13 cellular contexts compared by ENCODE assay signal in the genomic region with DNA sequence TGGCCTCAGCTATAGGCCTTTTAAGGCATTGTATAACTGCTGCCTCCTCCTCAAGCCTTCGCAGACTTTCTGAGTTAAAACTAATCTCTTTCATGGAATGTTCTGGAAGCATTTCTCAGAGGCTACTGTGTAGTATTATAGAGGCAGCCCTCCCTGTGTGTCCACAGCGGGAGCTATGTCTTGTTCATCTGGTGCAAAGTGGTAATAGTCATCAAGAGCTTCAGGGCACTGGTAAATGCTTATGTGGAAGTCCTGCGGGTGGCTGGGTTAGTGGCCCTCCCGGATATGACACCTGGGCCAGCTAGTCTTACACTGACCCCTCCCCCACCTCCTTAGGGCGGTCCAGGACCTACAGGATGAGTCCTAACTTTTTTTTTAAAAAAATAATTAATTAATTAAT. TPM values are rescaled to one million over a fixed set of nuclear protein-coding genes. Genes with fewer than 3 reads are reported as not detected.
DNase-seq lines count a peak whose midpoint lies in the region; ATAC-seq and TF ChIP-seq lines count a peak whose summit lies in the region.
"Had no signal": no experiment of that assay in that cellular context is flagged by ENCODE, and none has a peak within 500 bp of the region (broad histone marks: within the 10 kb centered on the region; RNA-seq: fewer than 3 reads in every experiment).

No MANE protein-coding gene starts in this region.

- H3K4me1 ChIP-seq in PC-9 (replicated peaks; ENCODE audit: insufficient read depth) (peaks cover 82% of the 10 kb centered on the region), smooth muscle cell (ENCODE audit: low read depth) (peaks cover 25% of the 10 kb centered on the region)

- H3K9me3 ChIP-seq in PC-9 (ENCODE audit: insufficient read depth, low read depth) (no peaks in the 10 kb centered on the region), smooth muscle cell (replicated peaks; ENCODE audit: low read depth) (no peaks in the 10 kb centered on the region)
- H3K9me3 ChIP-seq: A549 had no signal

- no peak overlapping the region for H3K9ac ChIP-seq in smooth muscle cell (ENCODE audit: low read depth)

- H2AFZ ChIP-seq in PC-9 = no peak overlapping the region
- no peak overlapping the region for H2AFZ ChIP-seq in smooth muscle cell (ENCODE audit: low read depth)

- H3K36me3 ChIP-seq in PC-9 (ENCODE audit: low read depth) = peaks cover 15% of the 10 kb centered on the region; the same call in 1 of the 2 replicates
- H3K36me3 ChIP-seq in smooth muscle cell (ENCODE audit: low read depth) = no peaks in the 10 kb centered on the region

- BruUV-seq in PC-9 (replicated peaks; lab: Mats Ljungman, UMichigan) = no TSS peak

- no peaks in the 10 kb centered on the region for H3K27me3 ChIP-seq in PC-9 (ENCODE audit: insufficient read depth, low read depth)
- H3K27me3 ChIP-seq in smooth muscle cell (ENCODE audit: low read depth) = peaks cover 19% of the 10 kb centered on the region

- intact Hi-C loops in PC-9 (cut with micrococcal nuclease; ENCODE audit: unreplicated experiment) (loop anchor here (1.0 kb wide), 1 partner anchor 115 kb away; no protein-coding TSS in a partner anchor), sciatic nerve (cut with DNase I) (no loop called here)

- 62% methylated on average over 5 of the region's 5 CpGs for WGBS in smooth muscle cell (ENCODE audit: low lambda C conversion rate)

- H3F3A ChIP-seq in PC-9 (ENCODE audit: insufficient read depth, low read depth) = peaks cover 54% of the 10 kb centered on the region
- no peaks in the 10 kb centered on the region for H3F3A ChIP-seq in smooth muscle cell (ENCODE audit: low read depth)

- DNase-seq in NCI-H2171 treated with DMSO at 0.1 percent for 48 hours (lab: John Stamatoyannopoulos, UW) (peak; percentile 18), NCI-H2171 (lab: John Stamatoyannopoulos, UW) (no peak), PC-9 (peak; percentile 78 to 86), kidney glomerular epithelial cell (lab: John Stamatoyannopoulos, UW) (peak; percentile 6), smooth muscle cell (lab: John Stamatoyannopoulos, UW; ENCODE audit: unreplicated experiment) (no peak), sciatic nerve (ENCODE audit: low spot score) (no peak), KG1 (lab: John Stamatoyannopoulos, UW) (no peak)
- DNase-seq: EL; stimulated activated CD4-positive, alpha-beta T cell treated with anti-CD3 and anti-CD28 coated beads, Interleukin-15, amount 100 ng/mL, for 24 hours had no signal

- H3K9me2 ChIP-seq in PC-9 (ENCODE audit: insufficient read depth) = no peaks in the 10 kb centered on the region

- POLR2A ChIA-PET in PC-9 (lab: Charles Lee; ENCODE audit: unreplicated experiment) = interaction anchor here (0.6 to 3.9 kb wide), 10 partner anchors 29 to 250 kb away, joined by 3 to 68 read pairs (median 8); a partner anchor contains a TSS

- no peak for TF ChIP-seq CTCF in PC-9 (conservative IDR thresholded peaks at IDR 0.05)
- TF ChIP-seq CTCF in smooth muscle cell (IDR thresholded peaks at IDR 0.05; ENCODE audit: borderline replicate concordance, insufficient read depth, poor library complexity, severe bottlenecking) = no peak

- H3K27ac ChIP-seq in PC-9 (peak overlapping the region; percentile 100), smooth muscle cell (ENCODE audit: low read depth) (peak overlapping the region; percentile 70)
- H3K27ac ChIP-seq: A549 had no signal

- H3K79me2 ChIP-seq in PC-9 (ENCODE audit: low read depth) (peaks cover 50% of the 10 kb centered on the region), smooth muscle cell (ENCODE audit: low read depth) (no peaks in the 10 kb centered on the region)

- CTCF ChIA-PET in PC-9 (lab: Charles Lee) = interaction anchor here (0.5 to 0.9 kb wide), 3 partner anchors 59 to 114 kb away, joined by 3 to 4 read pairs (median 4); no protein-coding TSS in a partner anchor

- H4K20me1 ChIP-seq in PC-9 (ENCODE audit: insufficient read depth) (peaks cover 6% of the 10 kb centered on the region; the same call in 1 of the 2 replicates), smooth muscle cell (ENCODE audit: low read depth) (no peaks in the 10 kb centered on the region)

- H3K4me2 ChIP-seq in PC-9 (peak overlapping the region; percentile 99), smooth muscle cell (no peak overlapping the region)
- H3K4me2 ChIP-seq: A549 had no signal

- no peak for ATAC-seq in sciatic nerve
- ATAC-seq in GM21390 (IDR thresholded peaks at IDR 0.05; ENCODE audit: unreplicated experiment) = no peak
- ATAC-seq: A549 had no signal

- H3K4me3 ChIP-seq in PC-9 (no peak overlapping the region), smooth muscle cell (no peak overlapping the region)
- H3K4me3 ChIP-seq: A549 had no signal

RNA-seq across cellular contexts. Expression of a gene that starts 2.2 kb away (rescaled TPM):
- total RNA-seq in PC-9 (2021) = 74.4 and 92.6 TPM in 2 replicates
- 3.4 and 16.5 TPM in 2 replicates for total RNA-seq in smooth muscle cell
- polyA plus RNA-seq in smooth muscle cell = 14.1 and 19.9 TPM in 2 replicates
- total RNA-seq in sciatic nerve = 10.7 TPM

RNA-seq across cellular contexts. Expression of a gene that starts 21.3 kb away (rescaled TPM):
- total RNA-seq in PC-9 (2021) (39.1 and 40.5 TPM in 2 replicates), smooth muscle cell (14.3 and 18.3 TPM in 2 replicates), sciatic nerve (7.5 TPM)
- polyA plus RNA-seq in smooth muscle cell = 7.5 and 18.0 TPM in 2 replicates

RNA-seq across cellular contexts. Expression of a gene that starts 29.3 kb away (rescaled TPM):
- total RNA-seq in PC-9 (2021) (31.3 and 45.2 TPM in 2 replicates), smooth muscle cell (not detected in 2 replicates), sciatic nerve (not detected)
- polyA plus RNA-seq in smooth muscle cell = 0.16 and 1.8 TPM in 2 replicates
- total RNA-seq: myocyte, OCI-LY7 had no signal

RNA-seq across cellular contexts. Expression of a gene that starts 57.4 kb away (rescaled TPM):
- total RNA-seq in PC-9 (2021) (122 and 158 TPM in 2 replicates), smooth muscle cell (35.6 and 43.0 TPM in 2 replicates), sciatic nerve (47.4 TPM)
- 114 and 116 TPM in 2 replicates for polyA plus RNA-seq in smooth muscle cell

RNA-seq across cellular contexts. Expression of a gene that starts 57.5 kb away (rescaled TPM):
- 8.0 and 9.5 TPM in 2 replicates for total RNA-seq in PC-9 (2021)
- 1.2 and 1.4 TPM in 2 replicates for total RNA-seq in smooth muscle cell
- polyA plus RNA-seq in smooth muscle cell = 4.6 and 6.2 TPM in 2 replicates
- 10.5 TPM for total RNA-seq in sciatic nerve

Comparison
In these comparisons a context has a peak if more than half of its experiments do, and no peak if none do; other contexts are left out.
1. DNase-seq: peak in NCI-H2171 treated with DMSO at 0.1 percent for 48 hours (single experiment), PC-9 (2 of 2) and kidney glomerular epithelial cell (single experiment); none in NCI-H2171 (single experiment), smooth muscle cell (single experiment), sciatic nerve (single experiment) and KG1 (single experiment).
2. RNA of a gene that starts 29.3 kb away (total RNA-seq): 31.3 to 45.2 TPM in PC-9; not detected in smooth muscle cell and not detected in sciatic nerve (single experiment); every median in the first group is over 10 times any median in the second.